Comparison of ENCODE assay signal across 16 cellular contexts in the genomic region with DNA sequence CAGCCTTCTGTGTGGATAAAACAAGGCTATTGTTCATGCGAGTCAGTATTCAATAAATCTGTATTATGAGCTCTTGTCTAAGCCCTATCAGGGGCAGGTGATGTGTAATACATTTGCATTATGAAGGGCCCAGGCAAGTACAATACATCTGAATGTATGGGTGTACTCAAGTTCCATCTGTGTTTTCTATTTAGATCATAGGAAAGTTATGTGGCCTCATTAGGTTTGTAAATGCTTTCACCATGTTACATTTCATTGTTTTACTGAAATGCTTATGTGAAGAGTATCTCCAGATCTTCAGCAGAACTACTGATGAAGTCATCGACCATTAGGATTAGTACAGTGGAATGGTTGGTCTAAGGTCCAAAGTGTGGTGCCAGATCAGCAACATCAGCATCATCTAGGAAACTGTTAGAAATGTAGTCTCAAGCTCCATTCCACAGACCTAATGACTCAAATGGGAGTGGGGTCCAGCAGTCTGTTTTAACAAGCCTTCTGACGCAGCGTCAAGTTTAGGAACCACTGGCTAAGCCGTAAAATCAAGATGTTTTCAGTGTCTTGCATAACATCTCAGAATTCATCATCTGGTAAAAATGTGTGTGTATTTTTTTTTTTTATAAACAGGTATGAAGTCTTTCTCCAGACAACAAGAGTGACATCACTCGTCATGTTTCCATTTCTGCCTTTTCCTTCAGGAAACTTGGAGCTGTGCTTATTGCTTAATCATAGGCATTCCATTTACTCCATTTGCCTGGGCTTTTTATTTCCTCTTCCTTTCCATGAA.
DNase-seq lines count a peak whose midpoint lies in the region; ATAC-seq, FAIRE-seq and TF ChIP-seq lines count a peak whose summit lies in the region.
"Had no signal": no experiment of that assay in that cellular context is flagged by ENCODE, and none has a peak within 500 bp of the region (broad histone marks: within the 10 kb centered on the region; RNA-seq: fewer than 3 reads in every experiment).

No MANE protein-coding gene starts in this region.

- H3K4me1 ChIP-seq in naive thymus-derived CD4-positive, alpha-beta T cell (ENCODE audit: control insufficient read depth in 2 of 2, insufficient read depth in 2 of 2, low read length in 2 of 2), result no peaks in the 10 kb centered on the region
- H3K4me1 ChIP-seq in gastroesophageal sphincter, result no peaks in the 10 kb centered on the region
- H3K4me1 ChIP-seq: gastrocnemius medialis had no signal

- CTCF ChIA-PET in naive thymus-derived CD4-positive, alpha-beta T cell (lab: Charles Lee), result no interaction called here

- H3K36me3 ChIP-seq in naive thymus-derived CD4-positive, alpha-beta T cell (ENCODE audit: control insufficient read depth in 2 of 3, insufficient read depth in 3 of 3, low read length in 3 of 3), result no peaks in the 10 kb centered on the region
- H3K36me3 ChIP-seq in gastroesophageal sphincter, result no peaks in the 10 kb centered on the region
- H3K36me3 ChIP-seq: gastrocnemius medialis, ovary had no signal

- H3K27me3 Mint-ChIP-seq in naive thymus-derived CD4-positive, alpha-beta T cell, result peaks cover 0 to 11% (median 4%) of the 10 kb centered on the region in 5 donors

- FAIRE-seq in H54 (lab: Jason Lieb, UNC), result peak; percentile 55

- H3K4me1 Mint-ChIP-seq in naive thymus-derived CD4-positive, alpha-beta T cell, result no peaks in the 10 kb centered on the region

- no peaks in the 10 kb centered on the region for H3K36me3 Mint-ChIP-seq in naive thymus-derived CD4-positive, alpha-beta T cell

- no peak for ATAC-seq in HG02973 (IDR thresholded peaks at IDR 0.05; ENCODE audit: unreplicated experiment)
- no peak for ATAC-seq in naive thymus-derived CD4-positive, alpha-beta T cell
- no peak for ATAC-seq in gastroesophageal sphincter
- ATAC-seq: gastrocnemius medialis; left ventricle myocardium superior; stimulated activated naive CD8-positive, alpha-beta T cell treated with anti-CD3 and anti-CD28 coated beads, Interleukin-15, Interleukin-2, amounts not matched to agents 100 U/mL and 50 U/mL, for 24 hours had no signal

- POLR2A ChIA-PET in naive thymus-derived CD4-positive, alpha-beta T cell (lab: Charles Lee), result no interaction called here

- TF ChIP-seq POLR2A in H54 (IDR thresholded peaks at IDR 0.05; ENCODE audit: low read depth, low read length), result no peak
- TF ChIP-seq POLR2A in gastroesophageal sphincter (IDR thresholded peaks at IDR 0.05), result no peak

- H3K27ac Mint-ChIP-seq in naive thymus-derived CD4-positive, alpha-beta T cell, result no peak overlapping the region
- H3K27ac Mint-ChIP-seq: H9 had no signal

- no peaks in the 10 kb centered on the region for H3K27me3 ChIP-seq in naive thymus-derived CD4-positive, alpha-beta T cell (ENCODE audit: control insufficient read depth in 2 of 2, insufficient read depth in 2 of 2, low read length in 2 of 2)
- no peaks in the 10 kb centered on the region for H3K27me3 ChIP-seq in gastroesophageal sphincter
- H3K27me3 ChIP-seq: gastrocnemius medialis, ovary had no signal

- no peak overlapping the region for H3K4me3 Mint-ChIP-seq in naive thymus-derived CD4-positive, alpha-beta T cell
- H3K4me3 Mint-ChIP-seq: H9 had no signal

- DNase-seq in H54 (ENCODE audit: insufficient read length, low spot score), result peak; percentile 12
- peak; percentile 95 for DNase-seq in NCI-H226
- DNase-seq in dedifferentiated amniotic fluid mesenchymal stem cell (ENCODE audit: extremely low spot score), result peak; percentile 50
- peak; percentile 64 for DNase-seq in renal cortical epithelial cell (ENCODE audit: low read depth)
- no peak for DNase-seq in DMS 273 (lab: John Stamatoyannopoulos, UW; ENCODE audit: unreplicated experiment)
- no peak for DNase-seq in naive thymus-derived CD4-positive, alpha-beta T cell
- DNase-seq: activated CD4-positive, alpha-beta T cell treated with anti-CD3 and anti-CD28 coated beads, Interleukin-2, amount 50 U/mL, for 1 hour; gastrocnemius medialis; H9; KBM-7; left ventricle myocardium superior; NCI-H510A; ovary; stimulated activated naive CD8-positive, alpha-beta T cell treated with anti-CD3 and anti-CD28 coated beads, Interleukin-15, Interleukin-2, amounts not matched to agents 100 U/mL and 50 U/mL, for 24 hours had no signal

- intact Hi-C loops in naive thymus-derived CD4-positive, alpha-beta T cell (cut with micrococcal nuclease), result no loop called here

- no peak overlapping the region for H3K27ac ChIP-seq in naive thymus-derived CD4-positive, alpha-beta T cell (ENCODE audit: low read depth, low read length)
- no peak overlapping the region for H3K27ac ChIP-seq in gastroesophageal sphincter
- H3K27ac ChIP-seq: gastrocnemius medialis, ovary had no signal

- no peaks in the 10 kb centered on the region for H3K9me3 ChIP-seq in naive thymus-derived CD4-positive, alpha-beta T cell (ENCODE audit: control insufficient read depth in 2 of 3, low read length in 3 of 3)
- H3K9me3 ChIP-seq in gastroesophageal sphincter, result no peaks in the 10 kb centered on the region
- H3K9me3 ChIP-seq: gastrocnemius medialis, ovary had no signal

- WGBS in gastroesophageal sphincter (ENCODE audit: low coverage in 1 of 2), 2 donors, result 93% methylated on average over 3 to 6 of the region's 6 CpGs

- TF ChIP-seq EP300 in gastroesophageal sphincter (IDR thresholded peaks at IDR 0.05), result no peak

- TF ChIP-seq CTCF in gastroesophageal sphincter (IDR thresholded peaks at IDR 0.05), result no peak

- peaks cover 0 to 11% (median 2%) of the 10 kb centered on the region in 11 donors for H3K9me3 Mint-ChIP-seq in naive thymus-derived CD4-positive, alpha-beta T cell

- H3K4me3 ChIP-seq in naive thymus-derived CD4-positive, alpha-beta T cell (ENCODE audit: low read length), result no peak overlapping the region
- no peak overlapping the region for H3K4me3 ChIP-seq in gastroesophageal sphincter
- H3K4me3 ChIP-seq: gastrocnemius medialis, ovary had no signal

Comparison
In these comparisons a context has a peak if more than half of its experiments do, and no peak if none do; other contexts are left out.
1. DNase-seq: peak in H54 (single experiment), NCI-H226 (single experiment), dedifferentiated amniotic fluid mesenchymal stem cell (single experiment) and renal cortical epithelial cell (single experiment); none in DMS 273 (single experiment) and naive thymus-derived CD4-positive, alpha-beta T cell (0 of 9).